7 cellular contexts compared by ENCODE assay signal in genomic region chr21:42807293-42807895, GRCh38.
DNase-seq lines count a peak whose midpoint lies in the region; ATAC-seq and TF ChIP-seq lines count a peak whose summit lies in the region.
"Not testable (repeated sequence)": the region's sequence is repeated elsewhere in the genome, so short reads cannot be mapped to it uniquely, and the experiment has no call there.

No MANE protein-coding gene starts in this region.

- peaks cover 22% of the 10 kb centered on the region; the same call in 1 of the 2 replicates for H3F3A ChIP-seq in GM23338 (replicated peaks; ENCODE audit: low read depth)

- H3K4me1 ChIP-seq in GM23338 (ENCODE audit: insufficient read depth) (peaks cover 50% of the 10 kb centered on the region), HUES6 (ENCODE audit: control insufficient read depth, insufficient read depth, low read length) (peaks cover 51% of the 10 kb centered on the region), endodermal cell (ENCODE audit: control insufficient read depth, insufficient read depth, low read length) (peaks cover 12% of the 10 kb centered on the region), iPS-20b (ENCODE audit: insufficient read depth, low read length) (peaks cover 18% of the 10 kb centered on the region)
- H3K4me1 ChIP-seq in mesodermal cell (ENCODE audit: control insufficient read depth, insufficient read depth, low read length, poor library complexity, severe bottlenecking) = not testable (repeated sequence)

- H3K9me2 ChIP-seq in GM23338 (ENCODE audit: insufficient read depth) = not testable (repeated sequence)

- H3K27ac ChIP-seq in GM23338 (ENCODE audit: low read depth) (peak overlapping the region; percentile 61; the same call in 1 of the 2 replicates), HUES6 (ENCODE audit: low read depth, low read length) (peak overlapping the region; percentile 65; the same call in 1 of the 2 replicates), endodermal cell (ENCODE audit: low read depth, low read length) (peak overlapping the region; percentile 66), mesodermal cell (ENCODE audit: low read depth, low read length, severe bottlenecking) (peak overlapping the region; percentile 37)
- not testable (repeated sequence) for H3K27ac ChIP-seq in iPS-20b (ENCODE audit: low read length)

- H3K4me1 Mint-ChIP-seq in GM23338 (peaks cover 66% of the 10 kb centered on the region), endodermal cell (peaks cover 67% of the 10 kb centered on the region), progenitor cell of endocrine pancreas (ENCODE audit: low read depth) (peaks cover 15% of the 10 kb centered on the region)

- H3K9me3 Mint-ChIP-seq in GM23338; endodermal cell; progenitor cell of endocrine pancreas (ENCODE audit: low read depth): not testable (repeated sequence)

- H3K9ac ChIP-seq in HUES6 (ENCODE audit: low read length) = peak overlapping the region; percentile 65
- peak overlapping the region; percentile 99 for H3K9ac ChIP-seq in endodermal cell (ENCODE audit: extremely low read depth, low read length, poor library complexity, severe bottlenecking)
- peak overlapping the region; percentile 23; the same call in 1 of the 2 replicates for H3K9ac ChIP-seq in iPS-20b (ENCODE audit: low read depth, low read length)

- H3K27me3 ChIP-seq in GM23338 (ENCODE audit: insufficient read depth); HUES6 (ENCODE audit: control insufficient read depth, insufficient read depth, low read length); endodermal cell (ENCODE audit: control insufficient read depth, insufficient read depth, low read length, poor library complexity, severe bottlenecking); iPS-20b (ENCODE audit: insufficient read depth, low read length): not testable (repeated sequence)

- not testable (repeated sequence) for ATAC-seq in GM23338

- not testable (repeated sequence) for H4K20me1 ChIP-seq in GM23338 (replicated peaks; ENCODE audit: insufficient read depth)

- H3K36me3 Mint-ChIP-seq in GM23338 (ENCODE audit: low read depth); endodermal cell (ENCODE audit: low read depth); progenitor cell of endocrine pancreas (ENCODE audit: insufficient read depth): not testable (repeated sequence)

- H3K27ac Mint-ChIP-seq in GM23338 (peak overlapping the region; percentile 61; the same call in 1 of the 2 replicates), progenitor cell of endocrine pancreas (peak overlapping the region; percentile 79)
- not testable (repeated sequence) for H3K27ac Mint-ChIP-seq in endodermal cell

- not testable (repeated sequence) for H3K9me3 ChIP-seq in HUES6 (ENCODE audit: control insufficient read depth, insufficient read depth, low read depth, low read length); endodermal cell (ENCODE audit: control insufficient read depth, low read length); iPS-20b (ENCODE audit: insufficient read depth, low read depth, low read length); mesodermal cell (ENCODE audit: control insufficient read depth, low read length)

- not testable (repeated sequence) for H3K4me3 Mint-ChIP-seq in GM23338, endodermal cell
- peak overlapping the region; percentile 23 for H3K4me3 Mint-ChIP-seq in progenitor cell of endocrine pancreas (ENCODE audit: low read depth)

- H3K4me3 ChIP-seq in GM23338; iPS-20b (ENCODE audit: low read length); mesodermal cell (ENCODE audit: extremely low read depth, insufficient read depth, low read length, poor library complexity, severe bottlenecking): not testable (repeated sequence)
- peak overlapping the region; percentile 21; the same call in 1 of the 2 replicates for H3K4me3 ChIP-seq in HUES6 (ENCODE audit: low read depth, low read length)
- H3K4me3 ChIP-seq in endodermal cell (ENCODE audit: low read length) = peak overlapping the region; percentile 74

- peak overlapping the region; percentile 42 for H3K4me2 ChIP-seq in GM23338

- H3K27me3 Mint-ChIP-seq in GM23338 (ENCODE audit: insufficient read depth, low read depth, poor library complexity) = peaks cover 12% of the 10 kb centered on the region
- H3K27me3 Mint-ChIP-seq in endodermal cell (ENCODE audit: insufficient read depth); progenitor cell of endocrine pancreas: not testable (repeated sequence)

- H3K79me2 ChIP-seq in GM23338 (replicated peaks; ENCODE audit: insufficient read depth) = not testable (repeated sequence)

- not testable (repeated sequence) for H3K36me3 ChIP-seq in GM23338 (ENCODE audit: insufficient read depth); HUES6 (ENCODE audit: control insufficient read depth, insufficient read depth, low read length); iPS-20b (ENCODE audit: insufficient read depth, low read depth, low read length); mesodermal cell (ENCODE audit: control insufficient read depth, insufficient read depth, low read length)
- peaks cover 19% of the 10 kb centered on the region for H3K36me3 ChIP-seq in endodermal cell (ENCODE audit: control insufficient read depth, insufficient read depth, low read length)

- TF ChIP-seq CTCF in GM23338 (conservative IDR thresholded peaks at IDR 0.05; ENCODE audit: low read depth in 2 of 2); endodermal cell (conservative IDR thresholded peaks at IDR 0.05); progenitor cell of endocrine pancreas (IDR thresholded peaks at IDR 0.05; ENCODE audit: unreplicated experiment): not testable (repeated sequence)

- 46 to 75% methylated on average over 2 to 8 of the region's 16 CpGs for WGBS in endodermal cell (ENCODE audit: insufficient coverage in 1 of 2, insufficient read length in 1 of 2), 2 experiments
- WGBS in mesodermal cell (ENCODE audit: insufficient coverage in 2 of 2), 2 experiments = 78 to 82% methylated on average over 6 to 10 of the region's 16 CpGs

- H2AFZ ChIP-seq in GM23338 = not testable (repeated sequence)

- DNase-seq in GM23338 (ENCODE audit: low spot score); endodermal cell; progenitor cell of endocrine pancreas (ENCODE audit: low spot score, unreplicated experiment): not testable (repeated sequence)
- DNase-seq in activated CD8-positive, alpha-beta memory T cell treated with anti-CD3 and anti-CD28 coated beads, Interleukin-2, amount 50 U/mL, for 48 hours = peak; percentile 28

Comparison
In these comparisons a context has a peak if more than half of its experiments do, and no peak if none do; other contexts are left out.
1. H3K9ac ChIP-seq: peak in every context shown above with its lines; median percentile 99 in endodermal cell; 65 in HUES6; 23 in iPS-20b.